Comparison of ENCODE assay signal across 11 cellular contexts in genomic region chr15:79943820-79944219, GRCh38. TPM values are rescaled to one million over a fixed set of nuclear protein-coding genes. Genes with fewer than 3 reads are reported as not detected.
A peak's percentile ranks its signal among the peaks of the same experiment; 100 is the strongest.
DNase-seq lines count a peak whose midpoint lies in the region; ATAC-seq and TF ChIP-seq lines count a peak whose summit lies in the region.
"Had no signal": no experiment of that assay in that cellular context is flagged by ENCODE, and none has a peak within 500 bp of the region (broad histone marks: within the 10 kb centered on the region; RNA-seq: fewer than 3 reads in every experiment).

No MANE protein-coding gene starts in this region.

- H3K27ac ChIP-seq in CD8-positive, alpha-beta memory T cell (ENCODE audit: low read depth, low read length), result no peak overlapping the region

- H3K4me3 ChIP-seq in CD8-positive, alpha-beta memory T cell (ENCODE audit: low read length), result no peak overlapping the region

- peak; percentile 58 for DNase-seq in glomerular visceral epithelial cell (ENCODE audit: extremely low spot score)
- DNase-seq in mesothelial cell of epicardium (ENCODE audit: low spot score in 2 of 2, unreplicated experiment in 2 of 2), result no peak
- DNase-seq in NCI-H1417 (lab: John Stamatoyannopoulos, UW), result no peak
- no peak for DNase-seq in CD8-positive, alpha-beta memory T cell
- DNase-seq: activated B cell treated with CpG ODN at 0.5 μM for 24 hours; NCI-H1105; stimulated activated CD4-positive, alpha-beta T cell treated with anti-CD3 and anti-CD28 coated beads, Interleukin-12 subunit alpha, Interleukin-12 subunit beta, amount 100 ng/mL, for 4 hours had no signal

- no peaks in the 10 kb centered on the region for H3K4me1 ChIP-seq in CD8-positive, alpha-beta memory T cell (ENCODE audit: insufficient read depth, low read length)

- H3K9me3 Mint-ChIP-seq in mesothelial cell of epicardium, result no peaks in the 10 kb centered on the region
- no peaks in the 10 kb centered on the region for H3K9me3 Mint-ChIP-seq in CD8-positive, alpha-beta memory T cell
- H3K9me3 Mint-ChIP-seq: activated B cell treated with CpG ODN at 0.5 μM for 24 hours had no signal

- no peaks in the 10 kb centered on the region for H3K27me3 ChIP-seq in CD8-positive, alpha-beta memory T cell (ENCODE audit: insufficient read depth, low read length, poor library complexity, severe bottlenecking)

- H3K9me3 ChIP-seq in CD8-positive, alpha-beta memory T cell (ENCODE audit: low read length), result no peaks in the 10 kb centered on the region

- peaks cover 1% of the 10 kb centered on the region for H3K4me1 Mint-ChIP-seq in mesothelial cell of epicardium
- H3K4me1 Mint-ChIP-seq in CD8-positive, alpha-beta memory T cell, result peaks cover 6 to 9% (median 9%) of the 10 kb centered on the region in 3 donors

- H3K4me3 Mint-ChIP-seq in mesothelial cell of epicardium, result no peak overlapping the region
- H3K4me3 Mint-ChIP-seq in CD8-positive, alpha-beta memory T cell, result no peak overlapping the region
- H3K4me3 Mint-ChIP-seq: activated B cell treated with CpG ODN at 0.5 μM for 24 hours had no signal

- POLR2A ChIA-PET in CD8-positive, alpha-beta memory T cell (lab: Charles Lee), result interaction anchor here (0.7 kb wide), 1 partner anchor 20 kb away, joined by 6 read pairs; no protein-coding TSS in a partner anchor

- no peak for TF ChIP-seq CTCF in mesothelial cell of epicardium (IDR thresholded peaks at IDR 0.05; ENCODE audit: unreplicated experiment)

- H3K27me3 Mint-ChIP-seq in mesothelial cell of epicardium (ENCODE audit: low read depth), result peaks cover 25% of the 10 kb centered on the region
- H3K27me3 Mint-ChIP-seq in CD8-positive, alpha-beta memory T cell, result peaks cover 0 to 2% of the 10 kb centered on the region in 2 donors
- H3K27me3 Mint-ChIP-seq: activated B cell treated with CpG ODN at 0.5 μM for 24 hours had no signal

- CTCF ChIA-PET in CD8-positive, alpha-beta memory T cell (lab: Charles Lee), result no interaction called here

- peak; percentile 69 for ATAC-seq in GM18867 (IDR thresholded peaks at IDR 0.05; ENCODE audit: unreplicated experiment)
- peak; percentile 79 for ATAC-seq in GM21737 (IDR thresholded peaks at IDR 0.05; ENCODE audit: unreplicated experiment)
- ATAC-seq in HG03432 (IDR thresholded peaks at IDR 0.05; ENCODE audit: unreplicated experiment), result peak; percentile 92

- H3K36me3 Mint-ChIP-seq in mesothelial cell of epicardium, result no peaks in the 10 kb centered on the region
- peaks cover 0 to 1% (median 0%) of the 10 kb centered on the region in 3 donors for H3K36me3 Mint-ChIP-seq in CD8-positive, alpha-beta memory T cell

- H3K27ac Mint-ChIP-seq in mesothelial cell of epicardium, result no peak overlapping the region
- no peak overlapping the region for H3K27ac Mint-ChIP-seq in CD8-positive, alpha-beta memory T cell
- H3K27ac Mint-ChIP-seq: activated B cell treated with CpG ODN at 0.5 μM for 24 hours had no signal

- H3K36me3 ChIP-seq in CD8-positive, alpha-beta memory T cell (ENCODE audit: insufficient read depth, low read length), result no peaks in the 10 kb centered on the region

RNA-seq across cellular contexts. Expression of gene BCL2A1, which starts 27.2 kb away (rescaled TPM):
- total RNA-seq in mesothelial cell of epicardium, result 0.23 to 0.71 TPM (median 0.49 TPM) in 3 replicates
- 10 to 100 TPM; 55.8 to 56.8 TPM for total RNA-seq in CD8-positive, alpha-beta memory T cell
- polyA plus RNA-seq in CD8-positive, alpha-beta memory T cell, result 29.5 TPM
- total RNA-seq: glomerular endothelial cell had no signal

RNA-seq across cellular contexts. Expression of gene MTHFS, which starts 47.0 kb away (rescaled TPM):
- total RNA-seq in mesothelial cell of epicardium, result 12.5 to 14.8 TPM (median 13.7 TPM) in 3 replicates
- total RNA-seq in CD8-positive, alpha-beta memory T cell, result 10 to 100 TPM; 30.2 to 31.1 TPM
- 63.4 TPM for polyA plus RNA-seq in CD8-positive, alpha-beta memory T cell

Comparison
In these comparisons a context has a peak if more than half of its experiments do, and no peak if none do; other contexts are left out.
1. RNA of gene BCL2A1, which starts 27.2 kb away (total RNA-seq): 55.8 to 56.8 TPM in CD8-positive, alpha-beta memory T cell; 0.23 to 0.71 TPM in mesothelial cell of epicardium; every median in the first group is over 10 times any median in the second.
2. Peak in every context shown above with its lines, with median percentiles within 50 percentile points of each other: ATAC-seq.